In the genomic region with DNA sequence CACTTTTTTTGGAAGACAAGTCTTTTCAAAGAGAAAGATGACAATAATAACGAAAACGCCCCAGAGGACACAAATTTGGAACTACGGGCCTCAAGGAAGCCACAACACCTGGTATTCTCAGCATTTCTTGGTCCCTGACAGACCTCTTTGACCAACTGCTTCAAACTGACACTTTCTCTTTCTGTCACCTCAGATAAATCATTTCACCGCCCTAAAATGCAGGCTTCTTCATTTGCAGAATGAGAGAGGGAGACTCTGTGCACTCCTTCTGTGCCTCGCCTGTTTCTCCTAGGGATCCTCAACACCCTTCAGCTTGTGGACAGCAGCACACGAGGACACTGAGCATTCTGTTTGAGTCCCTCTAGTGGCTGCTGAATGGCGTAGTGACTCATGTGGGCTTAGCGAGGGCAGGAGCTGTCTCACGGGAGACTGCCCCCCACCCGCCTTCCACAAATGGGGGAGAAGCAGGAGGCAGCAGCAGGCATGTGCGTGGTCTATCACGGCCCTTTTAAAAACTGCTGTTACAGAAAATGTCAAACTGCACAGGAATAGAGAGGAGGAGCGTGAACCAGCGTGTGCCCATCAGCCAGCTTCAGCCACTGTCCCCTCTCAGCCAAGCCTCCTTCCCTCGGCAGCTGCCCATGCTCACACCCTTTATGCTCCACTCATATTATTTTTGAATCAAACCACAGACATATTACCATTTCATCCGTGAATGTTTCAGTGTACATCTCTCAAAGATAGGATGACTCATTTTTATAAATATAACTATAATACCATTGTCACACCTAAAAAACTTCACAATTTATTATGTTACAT, we compare ENCODE assay signal across 8 cellular contexts. TPM values are rescaled to one million over a fixed set of nuclear protein-coding genes. Genes with fewer than 3 reads are reported as not detected.
A peak's percentile ranks its signal among the peaks of the same experiment; 100 is the strongest.
DNase-seq lines count a peak whose midpoint lies in the region; ATAC-seq and TF ChIP-seq lines count a peak whose summit lies in the region.

No MANE protein-coding gene starts in this region.

- H3K27ac ChIP-seq in DND-41 (ENCODE audit: low read length), result no peak overlapping the region
- H3K27ac ChIP-seq in cardiac muscle cell, result no peak overlapping the region

- no peak overlapping the region for H2AFZ ChIP-seq in DND-41 (ENCODE audit: low read depth, low read length)

- peak; percentile 57 for TF ChIP-seq CTCF in DND-41 (IDR thresholded peaks at IDR 0.05; ENCODE audit: borderline replicate concordance, extremely low read depth, low read length, poor library complexity, severe bottlenecking)
- peak; percentile 58 for TF ChIP-seq CTCF in cardiac muscle cell (IDR thresholded peaks at IDR 0.05; ENCODE audit: low read depth, low read length)

- no peak overlapping the region for H3K4me2 ChIP-seq in DND-41 (ENCODE audit: insufficient read depth, low read length)

- H3K27me3 ChIP-seq in DND-41 (ENCODE audit: insufficient read depth, low read length, poor library complexity) (no peaks in the 10 kb centered on the region), cardiac muscle cell (no peaks in the 10 kb centered on the region)

- DNase-seq in DND-41 (peak; percentile 60), RPMI7951 (ENCODE audit: low read depth) (peak; percentile 37), cardiac muscle cell (ENCODE audit: low read depth in 1 of 2, low spot score in 1 of 2) (peak; percentile 54 to 69), superior temporal gyrus (ENCODE audit: extremely low spot score) (peak; percentile 76), NK-92 (lab: John Stamatoyannopoulos, UW; ENCODE audit: unreplicated experiment) (no peak)
- DNase-seq in activated CD4-positive, CD25-positive, alpha-beta regulatory T cell (lab: John Stamatoyannopoulos, UW), result no peak

- H3K9me3 ChIP-seq in DND-41 (ENCODE audit: insufficient read depth, low read length, severe bottlenecking) (no peaks in the 10 kb centered on the region), cardiac muscle cell (ENCODE audit: low read depth) (no peaks in the 10 kb centered on the region)

- H3K4me1 ChIP-seq in DND-41 (ENCODE audit: insufficient read depth, low read length) (peaks cover 27% of the 10 kb centered on the region), cardiac muscle cell (ENCODE audit: low read depth) (no peaks in the 10 kb centered on the region)

- ATAC-seq in DND-41 (ENCODE audit: insufficient read depth, low read depth) (peak; percentile 52), GM19043 (IDR thresholded peaks at IDR 0.05; ENCODE audit: low read depth, unreplicated experiment) (peak; percentile 44), HG03064 (IDR thresholded peaks at IDR 0.05; ENCODE audit: low read depth, unreplicated experiment) (peak; percentile 42)

- no peak overlapping the region for H3K9ac ChIP-seq in DND-41 (ENCODE audit: low read depth, low read length)

- H3K4me3 ChIP-seq in DND-41 (ENCODE audit: low read depth in 1 of 2, low read length in 2 of 2) (no peak overlapping the region), cardiac muscle cell (no peak overlapping the region)

- H3K79me2 ChIP-seq in DND-41 (ENCODE audit: insufficient read depth, low read length), result no peaks in the 10 kb centered on the region

- no peaks in the 10 kb centered on the region for H4K20me1 ChIP-seq in DND-41 (ENCODE audit: insufficient read depth, low read length)

- H3K36me3 ChIP-seq in DND-41 (ENCODE audit: insufficient read depth, low read length) (no peaks in the 10 kb centered on the region), cardiac muscle cell (no peaks in the 10 kb centered on the region)

RNA-seq across cellular contexts. Expression of a gene that starts 41.4 kb away (rescaled TPM):
- total RNA-seq in RPMI7951 (2014; rRNA removed; shearing (Covaris generic)), result 20.2 and 24.9 TPM in 2 replicates
- total RNA-seq in cardiac muscle cell, result 6.6 and 7.1 TPM in 2 replicates
- polyA plus RNA-seq in cardiac muscle cell, result 8.4 and 10.0 TPM in 2 replicates

Comparison
In these comparisons a context has a peak if more than half of its experiments do, and no peak if none do; other contexts are left out.
1. DNase-seq: peak in DND-41 (single experiment), RPMI7951 (single experiment), cardiac muscle cell (2 of 2) and superior temporal gyrus (single experiment); none in NK-92 (single experiment) and activated CD4-positive, CD25-positive, alpha-beta regulatory T cell (0 of 4).
2. Peak in every context shown above with its lines, with median percentiles within 50 percentile points of each other: ATAC-seq.